Comparison of ENCODE assay signal across 11 cellular contexts in the genomic region with DNA sequence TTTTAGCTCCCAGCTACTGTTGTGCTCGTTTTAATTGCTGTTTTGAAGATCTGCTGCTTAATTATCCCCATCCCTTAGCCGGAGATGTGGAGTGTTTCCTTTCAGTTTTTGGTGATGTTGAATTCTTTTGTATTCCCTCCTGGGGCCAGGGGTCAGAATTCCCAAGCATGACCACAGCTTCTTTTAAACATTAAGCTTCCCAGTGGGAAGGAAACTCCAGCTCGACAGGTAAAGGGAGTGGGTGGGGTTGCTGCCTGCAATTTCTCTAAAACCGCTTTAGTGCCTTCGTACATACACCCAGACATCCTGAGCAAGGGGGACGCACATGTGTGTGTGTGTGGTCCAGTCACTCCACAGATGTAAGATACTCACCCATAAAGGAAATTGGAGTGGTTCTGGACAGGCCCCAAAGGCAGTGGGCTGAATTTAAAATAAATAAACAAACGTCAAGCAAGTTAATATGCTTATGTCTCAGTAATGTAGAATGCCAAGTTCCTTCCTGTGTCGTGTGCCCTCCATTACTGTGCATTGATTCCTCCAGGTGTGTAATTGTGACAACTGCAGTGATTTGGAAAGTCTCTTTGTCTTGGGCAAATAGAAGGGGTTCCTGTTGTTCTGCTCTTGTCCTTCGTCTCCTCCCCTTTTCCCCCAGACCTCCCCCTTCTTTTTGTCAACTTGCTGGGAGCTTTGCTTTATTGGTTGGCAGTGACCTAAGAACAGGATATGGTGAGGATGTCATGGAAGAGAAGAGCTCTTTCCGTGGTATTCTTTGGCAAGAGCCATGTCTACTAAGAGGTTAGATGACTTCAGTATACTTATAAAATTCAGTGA. TPM values are rescaled to one million over a fixed set of nuclear protein-coding genes. Genes with fewer than 3 reads are reported as not detected.
A peak's percentile ranks its signal among the peaks of the same experiment; 100 is the strongest.
DNase-seq lines count a peak whose midpoint lies in the region; ATAC-seq and TF ChIP-seq lines count a peak whose summit lies in the region.
"Had no signal": no experiment of that assay in that cellular context is flagged by ENCODE, and none has a peak within 500 bp of the region (broad histone marks: within the 10 kb centered on the region; RNA-seq: fewer than 3 reads in every experiment).

No MANE protein-coding gene starts in this region.

- peaks cover 24% of the 10 kb centered on the region for H3K36me3 Mint-ChIP-seq in activated T-helper 17 cell treated with anti-CD3 and anti-CD28 coated beads, Interleukin-2, amount 50 U/mL, for 72 hours (ENCODE audit: low read depth)

- H3K27me3 ChIP-seq in AG04450 (ENCODE audit: control insufficient read depth, insufficient read depth, low read length): no peaks in the 10 kb centered on the region

- H3K4me1 Mint-ChIP-seq in activated T-helper 17 cell treated with anti-CD3 and anti-CD28 coated beads, Interleukin-2, amount 50 U/mL, for 72 hours: peaks cover 46% of the 10 kb centered on the region

- H3K9me3 ChIP-seq in AG04450 (ENCODE audit: control insufficient read depth, insufficient read depth, low read length): no peaks in the 10 kb centered on the region; the same call in 1 of the 2 replicates
- H3K9me3 ChIP-seq: SK-N-SH had no signal

- H3K4me3 ChIP-seq in AG04450 (ENCODE audit: low read depth, low read length): no peak overlapping the region

- H3K27ac ChIP-seq in AG04450 (ENCODE audit: low read depth, low read length): no peak overlapping the region

- POLR2A ChIA-PET in AG04450 (lab: Yijun Ruan, JAX): interaction anchor here (0.6 kb wide), 1 partner anchor 18 kb away, joined by 3 read pairs; no protein-coding TSS in a partner anchor

- CTCF ChIA-PET in AG04450 (lab: Charles Lee): interaction anchor here (0.7 kb wide), 1 partner anchor 299 kb away, joined by 3 read pairs; no protein-coding TSS in a partner anchor

- peak overlapping the region; percentile 81 for H3K27ac Mint-ChIP-seq in activated T-helper 17 cell treated with anti-CD3 and anti-CD28 coated beads, Interleukin-2, amount 50 U/mL, for 72 hours

- no peaks in the 10 kb centered on the region for H3K27me3 Mint-ChIP-seq in activated T-helper 17 cell treated with anti-CD3 and anti-CD28 coated beads, Interleukin-2, amount 50 U/mL, for 72 hours

- H3K9me3 Mint-ChIP-seq in activated T-helper 17 cell treated with anti-CD3 and anti-CD28 coated beads, Interleukin-2, amount 50 U/mL, for 72 hours: no peaks in the 10 kb centered on the region

- no peak for TF ChIP-seq CTCF in AG04450 (IDR thresholded peaks at IDR 0.05; ENCODE audit: low read depth, low read length)

- ATAC-seq in activated T-helper 17 cell treated with anti-CD3 and anti-CD28 coated beads, Interleukin-2, amount 50 U/mL, for 72 hours (replicated peaks): no peak
- no peak for ATAC-seq in GM19351 (IDR thresholded peaks at IDR 0.05; ENCODE audit: unreplicated experiment)

- H3K4me3 Mint-ChIP-seq in activated T-helper 17 cell treated with anti-CD3 and anti-CD28 coated beads, Interleukin-2, amount 50 U/mL, for 72 hours: peak overlapping the region; percentile 55

- DNase-seq in AG04450 (ENCODE audit: low read depth, low spot score) (peak; percentile 24), GM04503 (ENCODE audit: low read depth) (peak; percentile 6), lung microvascular endothelial cell (ENCODE audit: low read depth in 2 of 2) (peak; percentile 56 to 68), AML-193 (lab: John Stamatoyannopoulos, UW) (no peak), hypothalamus (lab: John Stamatoyannopoulos, UW) (no peak), NCI-H2227 (lab: John Stamatoyannopoulos, UW; ENCODE audit: unreplicated experiment) (no peak)
- DNase-seq: activated effector memory CD4-positive, alpha-beta T cell treated with anti-CD3 and anti-CD28 coated beads, Interleukin-2, amount 50 U/mL, for 16 hours; foreskin melanocyte; SK-N-SH had no signal

RNA-seq across cellular contexts. Expression of a gene that starts 19.2 kb away (rescaled TPM):
- 106 and 116 TPM in 2 replicates for polyA plus RNA-seq in AG04450 (2011; rRNA removed)
- 104 and 106 TPM in 2 replicates for polyA minus RNA-seq in AG04450 (2011; rRNA and poly(A)+ RNA removed)
- 100 to 1,000 TPM in 1 of 2 donors, 10 to 100 TPM in 1; 94.6 to 157 TPM for total RNA-seq in activated T-helper 17 cell treated with anti-CD3 and anti-CD28 coated beads, Interleukin-2, amount 50 U/mL, for 72 hours
- total RNA-seq in lung microvascular endothelial cell: 102 and 122 TPM in 2 replicates

RNA-seq across cellular contexts. Expression of a gene that starts 43.3 kb away (rescaled TPM):
- 37.2 and 49.0 TPM in 2 replicates for polyA plus RNA-seq in AG04450 (2011; rRNA removed)
- 27.6 and 41.0 TPM in 2 replicates for polyA minus RNA-seq in AG04450 (2011; rRNA and poly(A)+ RNA removed)
- 10 to 100 TPM; 39.7 to 41.8 TPM for total RNA-seq in activated T-helper 17 cell treated with anti-CD3 and anti-CD28 coated beads, Interleukin-2, amount 50 U/mL, for 72 hours
- total RNA-seq in lung microvascular endothelial cell: 41.0 and 52.0 TPM in 2 replicates

Comparison
In these comparisons a context has a peak if more than half of its experiments do, and no peak if none do; other contexts are left out.
1. DNase-seq: peak in AG04450 (single experiment), GM04503 (single experiment) and lung microvascular endothelial cell (2 of 2); none in AML-193 (0 of 2), hypothalamus (0 of 51) and NCI-H2227 (single experiment).